In genomic region chr12:125593269-125593668, GRCh38 we compare ENCODE assay signal across 34 cellular contexts.
"Had no signal": no experiment of that assay in that cellular context is flagged by ENCODE, and none has a peak within 500 bp of the region (broad histone marks: within the 10 kb centered on the region; RNA-seq: fewer than 3 reads in every experiment).

No MANE protein-coding gene starts in this region.

- DNase-seq: Karpas-422, Kasumi-1, MG63, MM.1S, MV-4-11, NCI-H1048, NCI-H1092, NCI-H1092 treated with DMSO at 0.1 percent for 48 hours, NCI-H1105, NCI-H1105 treated with DMSO at 0.1 percent for 48 hours, NCI-H1417, NCI-H1417 treated with DMSO at 0.1 percent for 48 hours, NCI-H1436, NCI-H1436 treated with DMSO at 0.1 percent for 48 hours, NCI-H146, NCI-H1694, NCI-H1694 treated with DMSO at 0.1 percent for 48 hours, NCI-H187, NCI-H187 treated with DMSO at 0.1 percent for 48 hours, NCI-H1930, NCI-H2029, NCI-H2029 treated with DMSO at 0.1 percent for 48 hours, NCI-H2081, NCI-H2081 treated with DMSO at 0.1 percent for 48 hours, NCI-H2107, NCI-H2171, NCI-H2171 treated with DMSO at 0.1 percent for 48 hours, NCI-H2227 treated with DMSO at 0.1 percent for 48 hours, NCI-H226, NCI-H345, NCI-H446, NCI-H446 treated with DMSO at 0.1 percent for 48 hours, NCI-H510A, NCI-H510A treated with DMSO at 0.1 percent for 48 hours had no signal

- H3K36me3 ChIP-seq: MG63 had no signal

- H3K4me3 ChIP-seq: MG63 had no signal

- H3K27me3 ChIP-seq: MG63 had no signal
